ENCODE assay signal across 8 cellular contexts in genomic region chr1:116878804-116879477, GRCh38. TPM values are rescaled to one million over a fixed set of nuclear protein-coding genes. Genes with fewer than 3 reads are reported as not detected.
DNase-seq lines count a peak whose midpoint lies in the region; ATAC-seq and TF ChIP-seq lines count a peak whose summit lies in the region.

No MANE protein-coding gene starts in this region.

- peak overlapping the region; percentile 58 to 74 (median 66) for H3K27ac ChIP-seq in sigmoid colon

- H3K36me3 ChIP-seq in sigmoid colon = no peaks in the 10 kb centered on the region

- DNase-seq in DMS153 (lab: John Stamatoyannopoulos, UW) = peak; percentile 93
- DNase-seq in NCI-H146 treated with DMSO at 0.1 percent for 48 hours (lab: John Stamatoyannopoulos, UW; ENCODE audit: unreplicated experiment) = peak; percentile 86
- DNase-seq in UCSD-AML1 (lab: John Stamatoyannopoulos, UW; ENCODE audit: unreplicated experiment) = peak; percentile 75
- DNase-seq in left cardiac atrium = peak; percentile 33
- DNase-seq in sigmoid colon = peak; percentile 68
- no peak for DNase-seq in D341Med (ENCODE audit: low spot score)
- no peak for DNase-seq in activated gamma-delta T cell treated with Interleukin-2 at 50 U/mL for 16 hours

- H3K4me1 ChIP-seq in sigmoid colon = peaks cover 0 to 40% (median 27%) of the 10 kb centered on the region in 4 donors

- peak overlapping the region in 2 of 4 donors; percentile 36 to 43 for H3K4me3 ChIP-seq in sigmoid colon

- peak; percentile 47 for ATAC-seq in GM21390 (IDR thresholded peaks at IDR 0.05; ENCODE audit: unreplicated experiment)
- peak; percentile 31 to 52 for ATAC-seq in left cardiac atrium

- TF ChIP-seq POLR2A in sigmoid colon (IDR thresholded peaks at IDR 0.05) = no peak

- TF ChIP-seq CTCF in sigmoid colon (IDR thresholded peaks at IDR 0.05) = no peak

- intact Hi-C loops in left cardiac atrium (cut with DNase I) = loop anchor here in 1 of 2 donors (10.0 kb wide), 1 partner anchor 166 kb away; no protein-coding TSS in a partner anchor
- intact Hi-C loops in sigmoid colon (cut with DNase I) = no loop called here

- TF ChIP-seq EP300 in sigmoid colon (IDR thresholded peaks at IDR 0.05) = no peak

- no peaks in the 10 kb centered on the region for H3K9me3 ChIP-seq in sigmoid colon

- WGBS in sigmoid colon, 2 donors = 43 to 72% methylated on average over 10 of the region's 10 CpGs

- H3K27me3 ChIP-seq in sigmoid colon = no peaks in the 10 kb centered on the region

RNA-seq across cellular contexts. Expression of gene PTGFRN, which starts 30.8 kb away (rescaled TPM):
- 100 to 1,000 TPM; 159 to 179 TPM for total RNA-seq in left cardiac atrium
- 100 to 1,000 TPM in 2 of 4 donors, 10 to 100 TPM in 2; 77.3 to 179 (median 109) TPM for total RNA-seq in sigmoid colon
- polyA plus RNA-seq in sigmoid colon = 10 to 100 TPM in 2 of 3 donors, 1 to 10 TPM in 1; 6.6 to 38.8 (median 11.8) TPM

Comparison
In these comparisons a context has a peak if more than half of its experiments do, and no peak if none do; other contexts are left out.
1. DNase-seq: peak in DMS153 (single experiment), NCI-H146 treated with DMSO at 0.1 percent for 48 hours (single experiment), UCSD-AML1 (single experiment), left cardiac atrium (single experiment) and sigmoid colon (single experiment); none in D341Med (single experiment) and activated gamma-delta T cell treated with Interleukin-2 at 50 U/mL for 16 hours (single experiment).